In the genomic region with DNA sequence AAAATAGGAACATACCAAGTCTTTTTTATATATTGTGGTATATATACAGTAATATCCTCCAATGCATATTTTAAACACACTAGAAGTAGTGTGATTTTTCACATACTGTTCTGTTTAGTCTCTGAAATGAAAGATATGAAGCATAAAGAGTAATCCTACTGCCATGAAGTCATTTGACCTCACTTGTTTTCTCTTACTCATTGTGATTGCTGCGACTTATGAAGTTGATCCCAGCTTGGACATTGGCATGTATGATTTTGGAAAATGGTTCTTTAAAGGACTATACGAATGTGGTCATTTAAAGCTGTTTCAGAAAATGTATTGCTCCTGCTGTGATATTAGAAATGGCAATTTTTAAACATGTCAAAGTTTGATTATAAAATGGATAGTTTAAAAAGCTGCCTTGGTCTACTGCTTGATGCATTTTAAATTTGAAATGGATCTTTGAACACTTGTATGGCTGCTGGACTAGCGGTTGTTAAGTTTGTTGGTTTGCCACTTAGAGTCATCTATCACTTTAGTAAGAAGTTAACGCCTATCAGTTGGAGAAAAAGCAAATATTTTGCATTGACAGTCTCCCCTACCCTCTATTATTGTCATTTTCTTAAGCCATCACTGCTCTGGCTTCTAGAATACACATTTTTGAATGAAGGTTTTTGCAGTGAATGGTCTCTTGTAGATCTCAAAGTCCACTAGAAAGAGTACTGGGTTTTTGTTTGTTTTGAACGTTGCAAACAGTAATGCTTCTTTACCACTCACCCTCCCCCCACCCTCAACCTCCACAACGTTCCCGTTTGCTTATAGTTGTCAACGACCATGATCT, we compare ENCODE assay signal across 8 cellular contexts. TPM values are rescaled to one million over a fixed set of nuclear protein-coding genes. Genes with fewer than 3 reads are reported as not detected.
A peak's percentile ranks its signal among the peaks of the same experiment; 100 is the strongest.
DNase-seq lines count a peak whose midpoint lies in the region; ATAC-seq, FAIRE-seq and TF ChIP-seq lines count a peak whose summit lies in the region.

No MANE protein-coding gene starts in this region.

- 2% methylated on average over 8 of the region's 8 CpGs for WGBS in HepG2 (ENCODE audit: low lambda C conversion rate)

- TF ChIP-seq CTCF in HepG2 (CRISPR knock-in tag; IDR thresholded peaks at IDR 0.05) = no peak
- no peak for TF ChIP-seq CTCF in tibial artery (IDR thresholded peaks at IDR 0.05)

- H3K9ac ChIP-seq in HepG2 (ENCODE audit: insufficient read depth, low read depth, low read length) = peak overlapping the region; percentile 87

- no peak overlapping the region for H2AFZ ChIP-seq in HepG2 (ENCODE audit: low read length)

- intact Hi-C loops in HepG2 (cut with micrococcal nuclease; ENCODE audit: unreplicated experiment) (loop anchor here (1.0 to 5.0 kb wide), 3 partner anchors 31 to 297 kb away; a partner anchor contains a TSS), tibial artery (cut with DNase I; ENCODE audit: low total_unique reads) (loop anchor here (10.0 kb wide), 1 partner anchor 55 kb away; no protein-coding TSS in a partner anchor)

- TSS peak; percentile 98 for BruUV-seq in HepG2 (replicated peaks; lab: Mats Ljungman, UMichigan)

- no peak for ATAC-seq in activated CD8-positive, alpha-beta memory T cell treated with anti-CD3 and anti-CD28 coated beads, Interleukin-2, amount 10 ng/mL, durations not matched to agents 7 days and 5 days
- ATAC-seq in HepG2 (no peak; the same call in 2 of the 3 replicates), HG02571 (IDR thresholded peaks at IDR 0.05; ENCODE audit: unreplicated experiment) (no peak)

- H3K9me3 ChIP-seq in HepG2 (ENCODE audit: low read length) (no peaks in the 10 kb centered on the region), tibial artery (no peaks in the 10 kb centered on the region)

- POLR2A ChIA-PET in HepG2 (lab: Yijun Ruan, JAX) = interaction anchor here (1.0 to 4.3 kb wide), 9 partner anchors 9 to 299 kb away, joined by 3 to 52 read pairs (median 4); a partner anchor contains a TSS

- H3K27ac ChIP-seq in angular gyrus (ENCODE audit: low read depth, low read length) (peak overlapping the region; percentile 88), HepG2 (ENCODE audit: extremely low read length, insufficient read depth, low read length) (peak overlapping the region; percentile 100), tibial artery (peak overlapping the region; percentile 69 to 87)

- TF ChIP-seq RAD21 in HepG2 (CRISPR knock-in tag; IDR thresholded peaks at IDR 0.05) = no peak

- no peaks in the 10 kb centered on the region for H3K27me3 Mint-ChIP-seq in activated CD8-positive, alpha-beta memory T cell treated with anti-CD3 and anti-CD28 coated beads, Interleukin-2, amount 10 ng/mL, durations not matched to agents 7 days and 5 days

- H3K4me1 Mint-ChIP-seq in activated CD8-positive, alpha-beta memory T cell treated with anti-CD3 and anti-CD28 coated beads, Interleukin-2, amount 10 ng/mL, durations not matched to agents 7 days and 5 days = peaks cover 38% of the 10 kb centered on the region

- peak overlapping the region; percentile 75 for H3K4me3 Mint-ChIP-seq in activated CD8-positive, alpha-beta memory T cell treated with anti-CD3 and anti-CD28 coated beads, Interleukin-2, amount 10 ng/mL, durations not matched to agents 7 days and 5 days

- in situ Hi-C loops in HepG2 (cut with HindIII; ENCODE audit: extremely low pct_ligation_motif_present, low pct_unique_long_range_greater_than_20kb) = loop anchor here (5.0 kb wide), 1 partner anchor 57 kb away; no protein-coding TSS in a partner anchor

- no peaks in the 10 kb centered on the region for H3K9me3 Mint-ChIP-seq in activated CD8-positive, alpha-beta memory T cell treated with anti-CD3 and anti-CD28 coated beads, Interleukin-2, amount 10 ng/mL, durations not matched to agents 7 days and 5 days (ENCODE audit: low read depth)

- peaks cover 21% of the 10 kb centered on the region for H4K20me1 ChIP-seq in HepG2 (ENCODE audit: insufficient read depth, low read length)

- H3K4me2 ChIP-seq in HepG2 (ENCODE audit: low read depth, low read length) = peak overlapping the region; percentile 83

- no peaks in the 10 kb centered on the region for H3K27me3 ChIP-seq in HepG2 (ENCODE audit: control insufficient read depth in 1 of 2, insufficient read depth in 2 of 2, low read length in 2 of 2)
- no peaks in the 10 kb centered on the region for H3K27me3 ChIP-seq in tibial artery

- peaks cover 71% of the 10 kb centered on the region for H3K79me2 ChIP-seq in HepG2 (ENCODE audit: insufficient read depth, low read length)

- FAIRE-seq in HepG2 (lab: Jason Lieb, UNC) = peak; percentile 76

- TF ChIP-seq EP300 in HepG2 (IDR thresholded peaks at IDR 0.05; ENCODE audit: low read depth in 2 of 2, low read length in 2 of 2) (peak; percentile 87 to 93; a peak in 3 of 4 replicates), HepG2 (CRISPR knock-in tag; IDR thresholded peaks at IDR 0.05; ENCODE audit: borderline replicate concordance) (peak; percentile 94; the same call in 1 of the 2 replicates)

- CTCF ChIA-PET in activated CD8-positive, alpha-beta memory T cell treated with anti-CD3 and anti-CD28 coated beads, Interleukin-2, amount 10 ng/mL, durations not matched to agents 7 days and 5 days (lab: Charles Lee) = interaction anchor here (0.8 to 1.5 kb wide), 3 partner anchors 11 to 65 kb away, joined by 3 read pairs; no protein-coding TSS in a partner anchor
- CTCF ChIA-PET in HepG2 (lab: Yijun Ruan, JAX; ENCODE audit: low intra/inter-chr PET ratio, low total read pairs) = no interaction called here

- peak in 1 of 2 experiments; percentile 49; a peak in 1 of 4 replicates for TF ChIP-seq POLR2A in HepG2 (IDR thresholded peaks at IDR 0.05; ENCODE audit: insufficient read depth in 1 of 2, low read depth in 2 of 2, low read length in 2 of 2)

- H3K4me3 ChIP-seq in HepG2 (replicated peaks in 1 of 3; ENCODE audit: insufficient read depth in 1 of 3, low read depth in 2 of 3, low read length in 3 of 3) = peak overlapping the region; percentile 3 to 66 (median 53); a peak in 5 of 6 replicates
- peak overlapping the region; percentile 89 to 92 for H3K4me3 ChIP-seq in tibial artery

- peaks cover 21% of the 10 kb centered on the region for H3K36me3 Mint-ChIP-seq in activated CD8-positive, alpha-beta memory T cell treated with anti-CD3 and anti-CD28 coated beads, Interleukin-2, amount 10 ng/mL, durations not matched to agents 7 days and 5 days

- H3K27ac Mint-ChIP-seq in activated CD8-positive, alpha-beta memory T cell treated with anti-CD3 and anti-CD28 coated beads, Interleukin-2, amount 10 ng/mL, durations not matched to agents 7 days and 5 days = peak overlapping the region; percentile 73

- H3K4me1 ChIP-seq in HepG2 (ENCODE audit: insufficient read depth, low read length) (peaks cover 72% of the 10 kb centered on the region), tibial artery (peaks cover 0 to 67% (median 26%) of the 10 kb centered on the region in 4 donors)

- DNase-seq in activated CD8-positive, alpha-beta memory T cell treated with anti-CD3 and anti-CD28 coated beads, Interleukin-2, amount 10 ng/mL, durations not matched to agents 7 days and 5 days = no peak
- no peak for DNase-seq in activated CD8-positive, alpha-beta memory T cell treated with anti-CD3 and anti-CD28 coated beads, Interleukin-2, amount 50 U/mL, for 4 hours
- DNase-seq in HepG2 (ENCODE audit: low spot score) = peak; percentile 98
- no peak for DNase-seq in tibial artery
- no peak for DNase-seq in NCI-H345 (lab: John Stamatoyannopoulos, UW)
- no peak for DNase-seq in DMS153 (lab: John Stamatoyannopoulos, UW)

- H3K36me3 ChIP-seq in HepG2 (replicated peaks in 1 of 2; ENCODE audit: control insufficient read depth in 1 of 2, insufficient read depth in 2 of 2, low read length in 2 of 2) = peaks cover 0 to 1% of the 10 kb centered on the region in 2 experiments; a peak in 2 of 5 replicates
- H3K36me3 ChIP-seq in tibial artery = no peaks in the 10 kb centered on the region

TF ChIP-seq in HepG2, 621 proteins besides CTCF, POLR2A, EP300 and RAD21 (continues in another document):
- TF ChIP-seq CHD2 (IDR thresholded peaks at IDR 0.05; ENCODE audit: low read depth, low read length) = peak; percentile 62; the same call in 1 of the 2 replicates
- TF ChIP-seq ISL2 (CRISPR knock-in tag; IDR thresholded peaks at IDR 0.05) = peak; percentile 65
- no peak for TF ChIP-seq TCF12 (IDR thresholded peaks at IDR 0.05)
- no peak for TF ChIP-seq TCF12 (CRISPR knock-in tag; IDR thresholded peaks at IDR 0.05)
- peak; percentile 80; the same call in 1 of the 2 replicates for TF ChIP-seq ZNF878 (CRISPR knock-in tag; IDR thresholded peaks at IDR 0.05)
- peak; percentile 85 for TF ChIP-seq FOXA3 (CRISPR knock-in tag; IDR thresholded peaks at IDR 0.05)
- 0 out of 2 replicates have a peak, but pooled peaks have one; percentile 31 for TF ChIP-seq ZNF670 (CRISPR knock-in tag; IDR thresholded peaks at IDR 0.05; ENCODE audit: borderline replicate concordance)

RNA-seq across cellular contexts. Expression of a gene that starts 0.9 kb away (rescaled TPM):
- total RNA-seq in activated CD8-positive, alpha-beta memory T cell treated with anti-CD3 and anti-CD28 coated beads, Interleukin-2, amount 10 ng/mL, durations not matched to agents 7 days and 5 days = 10 to 100 TPM; 41.7 to 45.7 TPM
- total RNA-seq in HepG2 (2016; rRNA removed; fragmentation: Illumina TruSeq; extraction: Trizol) = 61.3 and 74.8 TPM in 2 replicates
- 88.0 and 95.6 TPM in 2 replicates for total RNA-seq in HepG2 (2016; cell fraction: cytosol; rRNA removed; fragmentation: Illumina TruSeq; extraction: Trizol; ENCODE audit: low read depth)
- total RNA-seq in HepG2 (2016; cell fraction: insoluble cytoplasmic fraction; rRNA removed; fragmentation: Illumina TruSeq; extraction: Trizol) = 58.9 and 64.6 TPM in 2 replicates
- total RNA-seq in HepG2 (2016; cell fraction: membrane; rRNA removed; fragmentation: Illumina TruSeq; extraction: Trizol) = 128 and 129 TPM in 2 replicates
- 59.7 and 63.0 TPM in 2 replicates for total RNA-seq in HepG2 (2016; cell fraction: nucleus; rRNA removed; fragmentation: Illumina TruSeq; extraction: Trizol)
- 98.8 and 138 TPM in 2 replicates for polyA plus RNA-seq in HepG2 (2011; rRNA removed)
- 83.2 and 123 TPM in 2 replicates for polyA plus RNA-seq in HepG2 (2011; cell fraction: cytosol; rRNA removed)
- 41.6 and 47.7 TPM in 2 replicates for polyA plus RNA-seq in HepG2 (2011; cell fraction: nucleus; rRNA removed)
- polyA plus RNA-seq in HepG2 (2012) = 90.8 and 126 TPM in 2 replicates
- 395 and 447 TPM in 2 replicates for polyA plus RNA-seq in HepG2 (2016; cell fraction: cytosol; fragmentation: Illumina TruSeq; extraction: Trizol; ENCODE audit: low read depth)
- 136 and 158 TPM in 2 replicates for polyA plus RNA-seq in HepG2 (2016; cell fraction: insoluble cytoplasmic fraction; fragmentation: Illumina TruSeq; extraction: Trizol; ENCODE audit: low read depth)
- 409 and 421 TPM in 2 replicates for polyA plus RNA-seq in HepG2 (2016; cell fraction: membrane; fragmentation: Illumina TruSeq; extraction: Trizol; ENCODE audit: low read depth)
- polyA plus RNA-seq in HepG2 (2016; cell fraction: nucleus; fragmentation: Illumina TruSeq; extraction: Trizol; ENCODE audit: insufficient read depth, low read depth) = 99.0 and 111 TPM in 2 replicates
- polyA minus RNA-seq in HepG2 (2011; rRNA and poly(A)+ RNA removed; ENCODE audit: low replicate concordance) = 25.3 and 38.9 TPM in 2 replicates
- polyA minus RNA-seq in HepG2 (2011; cell fraction: cytosol; rRNA and poly(A)+ RNA removed) = 45.0 and 50.5 TPM in 2 replicates
- polyA minus RNA-seq in HepG2 (2011; cell fraction: nucleus; rRNA and poly(A)+ RNA removed) = 114 and 122 TPM in 2 replicates
